Comparison of ENCODE assay signal across 8 cellular contexts in the genomic region with DNA sequence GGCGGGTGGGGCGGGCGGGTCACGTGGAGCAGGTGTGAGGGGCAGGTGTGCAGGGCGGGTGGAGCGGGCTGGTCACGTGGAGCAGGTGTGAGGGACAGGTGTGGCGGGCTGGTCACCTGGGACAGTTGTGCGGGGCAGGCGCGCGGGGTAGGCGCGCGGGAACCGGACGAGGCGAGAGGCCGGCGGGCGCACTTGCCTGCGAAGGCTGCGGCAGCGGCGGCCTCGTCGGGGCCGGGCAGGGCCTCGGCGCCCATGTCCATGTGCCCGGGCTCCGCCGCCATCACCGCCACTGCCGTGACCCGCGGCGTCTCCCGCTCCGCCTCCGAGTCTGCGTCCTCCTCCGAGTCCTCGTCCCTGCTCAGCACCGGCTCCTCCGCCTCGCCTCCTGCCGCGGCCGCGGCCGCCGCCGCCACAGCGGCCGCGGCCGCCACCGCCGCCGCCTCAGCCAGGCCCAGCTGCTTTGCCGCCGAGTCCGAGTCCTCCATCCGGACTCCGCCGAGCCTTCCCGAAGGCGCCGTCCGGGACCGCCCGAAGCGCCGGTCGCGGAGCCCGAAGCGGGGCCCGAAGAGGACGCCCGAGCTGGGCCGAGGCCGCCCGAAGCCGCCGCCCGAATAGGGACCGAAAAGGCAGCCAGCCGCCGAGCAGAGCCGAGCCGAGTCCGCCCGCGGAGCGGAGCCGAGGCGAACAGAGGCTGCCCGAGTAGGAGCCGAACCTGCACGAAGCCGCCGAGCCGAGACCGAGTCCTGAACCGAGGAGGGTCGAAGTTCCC. TPM values are rescaled to one million over a fixed set of nuclear protein-coding genes. Genes with fewer than 3 reads are reported as not detected.
DNase-seq lines count a peak whose midpoint lies in the region; ATAC-seq and TF ChIP-seq lines count a peak whose summit lies in the region.

A gene with protein sequence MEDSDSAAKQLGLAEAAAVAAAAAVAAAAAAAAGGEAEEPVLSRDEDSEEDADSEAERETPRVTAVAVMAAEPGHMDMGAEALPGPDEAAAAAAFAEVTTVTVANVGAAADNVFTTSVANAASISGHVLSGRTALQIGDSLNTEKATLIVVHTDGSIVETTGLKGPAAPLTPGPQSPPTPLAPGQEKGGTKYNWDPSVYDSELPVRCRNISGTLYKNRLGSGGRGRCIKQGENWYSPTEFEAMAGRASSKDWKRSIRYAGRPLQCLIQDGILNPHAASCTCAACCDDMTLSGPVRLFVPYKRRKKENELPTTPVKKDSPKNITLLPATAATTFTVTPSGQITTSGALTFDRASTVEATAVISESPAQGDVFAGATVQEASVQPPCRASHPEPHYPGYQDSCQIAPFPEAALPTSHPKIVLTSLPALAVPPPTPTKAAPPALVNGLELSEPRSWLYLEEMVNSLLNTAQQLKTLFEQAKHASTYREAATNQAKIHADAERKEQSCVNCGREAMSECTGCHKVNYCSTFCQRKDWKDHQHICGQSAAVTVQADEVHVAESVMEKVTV (minus strand): TSS at position 660 of the 769 bp plus-strand sequence. CDS start 175 bp downstream, at position 485.

- H3K27ac ChIP-seq in angular gyrus (ENCODE audit: low read depth, low read length): peak within 1 kb of the TSS; percentile 97
- H3K27ac ChIP-seq in prostate gland: peak within 1 kb of the TSS; percentile 99 to 100
- H3K27ac ChIP-seq in urinary bladder (ENCODE audit: low read depth): peak within 1 kb of the TSS; percentile 99

- peak in 1 of 4 experiments; percentile 10 for TF ChIP-seq CTCF in prostate gland (IDR thresholded peaks at IDR 0.05)

- H3K4me1 ChIP-seq in prostate gland (replicated peaks): peaks cover 32% of the 10 kb centered on the region
- H3K4me1 ChIP-seq in urinary bladder (ENCODE audit: insufficient read depth): peaks cover 8% of the 10 kb centered on the region

- H3K36me3 Mint-ChIP-seq in T-helper 17 cell (ENCODE audit: low read depth): no peaks in the 10 kb centered on the region

- H3K9me3 ChIP-seq in T-helper 17 cell (ENCODE audit: control insufficient read depth, low read length, poor library complexity, severe bottlenecking): no peaks in the 10 kb centered on the region
- H3K9me3 ChIP-seq in prostate gland: no peaks in the 10 kb centered on the region

- H3K4me3 Mint-ChIP-seq in T-helper 17 cell: peak within 1 kb of the TSS; percentile 85

- no peaks in the 10 kb centered on the region for H3K27me3 ChIP-seq in prostate gland (replicated peaks; ENCODE audit: insufficient read depth)

- peak within 1 kb of the TSS; percentile 97 for H3K27ac Mint-ChIP-seq in T-helper 17 cell

- ATAC-seq in HG02884 (IDR thresholded peaks at IDR 0.05; ENCODE audit: unreplicated experiment) (peak; percentile 68), T-helper 17 cell (peak; percentile 81), left ventricle myocardium superior (peak; percentile 91)

- DNase-seq in NCI-H1694 (lab: John Stamatoyannopoulos, UW) (peak; percentile 88), T-helper 17 cell (peak; percentile 98 to 100 (median 98)), left ventricle myocardium superior (peak; percentile 100), prostate gland (ENCODE audit: low spot score) (peak; percentile 98)

- peaks cover 35% of the 10 kb centered on the region for H3K4me1 Mint-ChIP-seq in T-helper 17 cell

- peak within 1 kb of the TSS; percentile 83 to 86 for H3K4me3 ChIP-seq in prostate gland
- peak within 1 kb of the TSS; percentile 80 for H3K4me3 ChIP-seq in urinary bladder (ENCODE audit: low read depth, low read length)

- intact Hi-C loops in left ventricle myocardium superior (cut with micrococcal nuclease): no loop called here
- intact Hi-C loops in prostate gland (cut with DNase I): no loop called here

- TF ChIP-seq POLR2A in GM15510 (IDR thresholded peaks at IDR 0.05; ENCODE audit: borderline replicate concordance, extremely low read depth, insufficient read length): peak; percentile 39
- no peak for TF ChIP-seq POLR2A in prostate gland (IDR thresholded peaks at IDR 0.05)

- H3K36me3 ChIP-seq in prostate gland (no peaks in the 10 kb centered on the region), urinary bladder (ENCODE audit: insufficient read depth) (no peaks in the 10 kb centered on the region)

- 4% methylated on average over 96 of the region's 108 CpGs for WGBS in prostate gland
- 2% methylated on average over 108 of the region's 108 CpGs for WGBS in urinary bladder

- H3K27me3 Mint-ChIP-seq in T-helper 17 cell: no peaks in the 10 kb centered on the region

RNA-seq across cellular contexts. Expression of the gene that starts here (rescaled TPM):
- total RNA-seq in T-helper 17 cell: 10 to 100 TPM; 55.3 to 77.1 TPM
- 15.9 TPM for total RNA-seq in left ventricle myocardium superior
- 100 to 1,000 TPM in 1 of 2 donors, 10 to 100 TPM in 1; 53.5 to 102 TPM for total RNA-seq in prostate gland
- 14.9 TPM for total RNA-seq in urinary bladder
- polyA plus RNA-seq in urinary bladder: 29.7 TPM

Comparison
In these comparisons a context has a peak if more than half of its experiments do, and no peak if none do; other contexts are left out.
1. Peak in every context shown above with its lines: DNase-seq, ATAC-seq, H3K4me3 ChIP-seq and H3K27ac ChIP-seq.